12 cellular contexts compared by ENCODE assay signal in genomic region chr18:59718108-59719057, GRCh38. TPM values are rescaled to one million over a fixed set of nuclear protein-coding genes. Genes with fewer than 3 reads are reported as not detected.
DNase-seq lines count a peak whose midpoint lies in the region; ATAC-seq, FAIRE-seq and TF ChIP-seq lines count a peak whose summit lies in the region.
"Had no signal": no experiment of that assay in that cellular context is flagged by ENCODE, and none has a peak within 500 bp of the region (broad histone marks: within the 10 kb centered on the region; RNA-seq: fewer than 3 reads in every experiment).

No MANE protein-coding gene starts in this region.

- TF ChIP-seq CTCF in AG09319 (IDR thresholded peaks at IDR 0.05; ENCODE audit: low read depth, low read length) (no peak), bronchial epithelial cell (IDR thresholded peaks at IDR 0.05; ENCODE audit: insufficient read depth, low read length, severe bottlenecking) (no peak), lung (IDR thresholded peaks at IDR 0.05; ENCODE audit: control extremely low read depth, extremely low read depth) (no peak), WERI-Rb-1 (IDR thresholded peaks at IDR 0.05; ENCODE audit: low read depth, low read length) (no peak)

- no peak overlapping the region for H3K4me3 ChIP-seq in bronchial epithelial cell (ENCODE audit: low read depth, low read length)
- H3K4me3 ChIP-seq in lung, result no peak overlapping the region
- H3K4me3 ChIP-seq in WERI-Rb-1 (ENCODE audit: low read depth, low read length), result no peak overlapping the region

- FAIRE-seq in bronchial epithelial cell (lab: Jason Lieb, UNC) (peak; percentile 7), GM12891 (lab: Jason Lieb, UNC) (no peak)

- 60 to 64% methylated on average over 7 of the region's 7 CpGs for WGBS in lung, 2 donors

- no peaks in the 10 kb centered on the region for H3K4me1 ChIP-seq in lung (ENCODE audit: control insufficient read depth in 2 of 2, insufficient read depth in 2 of 2, low read length in 2 of 2)

- DNase-seq in AG09319 (ENCODE audit: extremely low read depth, low read depth), result peak; percentile 82
- DNase-seq in LoVo (ENCODE audit: low spot score), result peak; percentile 51
- DNase-seq in bronchial epithelial cell (ENCODE audit: low read depth), result peak; percentile 80
- DNase-seq in lung (ENCODE audit: low spot score), result no peak
- no peak for DNase-seq in activated CD8-positive, alpha-beta memory T cell treated with anti-CD3 and anti-CD28 coated beads, Interleukin-2, amount 50 U/mL, for 4 hours
- no peak for DNase-seq in WERI-Rb-1
- DNase-seq in GM12891 (ENCODE audit: insufficient read length, low spot score), result no peak
- no peak for DNase-seq in GOT3 (lab: John Stamatoyannopoulos, UW)
- DNase-seq: activated CD4-positive, alpha-beta memory T cell treated with anti-CD3 and anti-CD28 coated beads for 36 hours; CD8-positive, alpha-beta T cell; NCI-H446 treated with DMSO at 0.1 percent for 48 hours; stimulated activated naive CD4-positive, alpha-beta T cell treated with Interleukin-2 at 50 U/mL for 16 hours had no signal

- TF ChIP-seq POLR2A in GM12891 (IDR thresholded peaks at IDR 0.05; ENCODE audit: low read depth, low read length), result no peak

- H3K9me3 ChIP-seq in lung (ENCODE audit: control insufficient read depth in 2 of 2, insufficient read depth in 1 of 2, low read length in 1 of 2) (no peaks in the 10 kb centered on the region), WERI-Rb-1 (ENCODE audit: severe bottlenecking) (peaks cover 8% of the 10 kb centered on the region)

- H3K27ac ChIP-seq in lung (ENCODE audit: low read depth in 1 of 2, low read length in 1 of 2) (no peak overlapping the region), WERI-Rb-1 (no peak overlapping the region)

- H3K27me3 ChIP-seq in bronchial epithelial cell (ENCODE audit: control insufficient read depth, insufficient read depth, low read length), result no peaks in the 10 kb centered on the region
- H3K27me3 ChIP-seq in lung (ENCODE audit: control insufficient read depth, insufficient read depth), result no peaks in the 10 kb centered on the region
- no peaks in the 10 kb centered on the region for H3K27me3 ChIP-seq in WERI-Rb-1 (ENCODE audit: insufficient read depth, low read depth, severe bottlenecking)

- peak; percentile 53 for ATAC-seq in lung (ENCODE audit: insufficient read depth, low FRiP score)
- ATAC-seq: CD8-positive, alpha-beta T cell had no signal

- H3K36me3 ChIP-seq in bronchial epithelial cell (ENCODE audit: control insufficient read depth, insufficient read depth, low read length) (no peaks in the 10 kb centered on the region), lung (ENCODE audit: control insufficient read depth in 2 of 2, insufficient read depth in 2 of 2, low read length in 2 of 2) (no peaks in the 10 kb centered on the region), WERI-Rb-1 (no peaks in the 10 kb centered on the region)

TF ChIP-seq in GM12891, 5 proteins besides CTCF, POLR2A, EP300 and RAD21:
- TF ChIP-seq PAX5 (IDR thresholded peaks at IDR 0.05; ENCODE audit: insufficient read depth, low read length, severe bottlenecking), result no peak
- TF ChIP-seq POLR2AphosphoS5 (IDR thresholded peaks at IDR 0.05; ENCODE audit: low read depth, low read length), result no peak
- TF ChIP-seq POU2F2 (IDR thresholded peaks at IDR 0.05; ENCODE audit: low read depth, low read length), result no peak
- TF ChIP-seq TAF1 (IDR thresholded peaks at IDR 0.05; ENCODE audit: low read depth, low read length), result no peak
- no peak for TF ChIP-seq SPI1 (IDR thresholded peaks at IDR 0.05; ENCODE audit: low read depth, low read length)
TF ChIP-seq in GM12891: peak in this region for 0.

RNA-seq across cellular contexts. Expression of gene CCBE1, which starts 21.2 kb away (rescaled TPM):
- total RNA-seq in bronchial epithelial cell (1.6 and 4.9 TPM in 2 replicates), lung (10 to 100 TPM; 35.1 to 59.0 TPM)
- polyA plus RNA-seq in lung, result 1 to 10 TPM; 3.4 to 8.8 TPM
- 0.06 TPM for polyA plus RNA-seq in GM12891 (2012; ENCODE audit: low read depth, missing spikeins)
- total RNA-seq: CD8-positive, alpha-beta T cell had no signal

Comparison
In these comparisons a context has a peak if more than half of its experiments do, and no peak if none do; other contexts are left out.
1. DNase-seq: peak in AG09319 (single experiment), LoVo (single experiment) and bronchial epithelial cell (single experiment); none in lung (single experiment), activated CD8-positive, alpha-beta memory T cell treated with anti-CD3 and anti-CD28 coated beads, Interleukin-2, amount 50 U/mL, for 4 hours (single experiment), WERI-Rb-1 (single experiment), GM12891 (single experiment) and GOT3 (single experiment).